18 cellular contexts compared by ENCODE assay signal in the genomic region with DNA sequence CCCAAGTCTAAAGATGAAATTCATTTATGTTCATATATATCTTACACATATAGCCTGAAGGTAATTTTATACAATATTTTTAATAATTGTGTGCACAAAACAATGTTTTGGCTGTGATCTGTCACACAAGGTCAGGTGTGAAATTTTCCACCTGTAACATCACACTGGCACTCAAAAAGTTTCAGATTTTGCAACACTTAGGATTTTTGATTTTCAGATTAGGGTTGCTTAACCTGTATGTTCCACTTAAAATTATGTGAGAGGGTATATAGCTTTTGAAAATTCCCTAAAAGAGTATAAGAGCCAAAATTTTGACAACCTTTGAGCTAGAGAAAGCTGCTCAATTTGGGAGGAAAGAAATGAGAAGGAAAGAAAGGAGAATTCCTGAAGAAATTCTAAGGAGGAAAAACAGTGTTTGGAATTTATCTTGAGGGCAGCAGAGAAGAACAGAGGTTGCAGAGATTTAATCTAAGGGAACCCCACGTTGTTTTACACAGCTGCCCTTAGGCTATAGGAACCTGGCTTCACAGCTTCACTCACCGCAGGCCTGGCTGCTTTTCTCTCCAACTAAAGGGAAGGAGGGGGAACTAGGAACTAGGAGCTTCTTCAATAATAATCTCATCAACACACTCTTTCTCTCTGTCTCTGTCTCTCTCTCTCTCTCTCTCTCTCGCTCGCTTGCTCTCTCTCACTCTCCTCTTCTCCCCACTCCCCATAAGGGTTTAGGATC. TPM values are rescaled to one million over a fixed set of nuclear protein-coding genes. Genes with fewer than 3 reads are reported as not detected.
DNase-seq lines count a peak whose midpoint lies in the region; TF ChIP-seq lines count a peak whose summit lies in the region.
"Had no signal": no experiment of that assay in that cellular context is flagged by ENCODE, and none has a peak within 500 bp of the region (broad histone marks: within the 10 kb centered on the region; RNA-seq: fewer than 3 reads in every experiment).

No MANE protein-coding gene starts in this region.

- H3K27ac Mint-ChIP-seq in activated CD4-positive, alpha-beta T cell treated with anti-CD3 and anti-CD28 coated beads, Interleukin-2, amount 10 ng/mL, durations not matched to agents 7 days and 5 days: peak overlapping the region; percentile 75
- no peak overlapping the region for H3K27ac Mint-ChIP-seq in HFFc6
- H3K27ac Mint-ChIP-seq: activated T-helper 2 cell treated with anti-CD3 and anti-CD28 coated beads, Interferon-gamma antibody, Interleukin-2, Interleukin-4, amounts not matched to agents 10 μg/mL and 5 μg/mL and 100 μg/mL, durations not matched to agents 14 hours and 24 hours and 36 hours had no signal

- H3K36me3 Mint-ChIP-seq in activated CD4-positive, alpha-beta T cell treated with anti-CD3 and anti-CD28 coated beads, Interleukin-2, amount 10 ng/mL, durations not matched to agents 7 days and 5 days (ENCODE audit: low read depth): peaks cover 42% of the 10 kb centered on the region
- H3K36me3 Mint-ChIP-seq in HFFc6 (ENCODE audit: low read depth): peaks cover 11% of the 10 kb centered on the region; the same call in 1 of the 2 replicates

- no peak for DNase-seq in activated CD4-positive, alpha-beta T cell treated with anti-CD3 and anti-CD28 coated beads, Interleukin-2, amount 10 ng/mL, durations not matched to agents 7 days and 5 days
- no peak for DNase-seq in activated CD4-positive, alpha-beta T cell treated with anti-CD3 and anti-CD28 coated beads, Interleukin-2, amount 50 U/mL, for 4 hours
- DNase-seq in NCI-H69 (lab: John Stamatoyannopoulos, UW) (peak; percentile 63), adipocyte (ENCODE audit: low read depth) (peak; percentile 47), KG1 (lab: John Stamatoyannopoulos, UW) (no peak), HFFc6 (no peak), hypothalamus (lab: John Stamatoyannopoulos, UW) (no peak)
- DNase-seq in stimulated activated CD8-positive, alpha-beta memory T cell treated with anti-CD3 and anti-CD28 coated beads, Interleukin-4, amount 100 ng/mL, for 48 hours: peak; percentile 15
- DNase-seq: foreskin melanocyte, lower lobe of right lung, MG63, NCI-H1930, NCI-H510A treated with DMSO at 0.1 percent for 48 hours, Peyer's patch, psoas muscle, stomach, SW 1271 had no signal

- H3K9ac ChIP-seq in adipocyte (ENCODE audit: low read length): no peak overlapping the region

- H3K4me3 Mint-ChIP-seq in activated CD4-positive, alpha-beta T cell treated with anti-CD3 and anti-CD28 coated beads, Interleukin-2, amount 10 ng/mL, durations not matched to agents 7 days and 5 days: no peak overlapping the region
- H3K4me3 Mint-ChIP-seq in HFFc6: no peak overlapping the region

- no peak overlapping the region for H3K4me3 ChIP-seq in adipocyte (ENCODE audit: low read length)
- H3K4me3 ChIP-seq: lower lobe of right lung, MG63, Peyer's patch, psoas muscle, stomach had no signal

- H3K27me3 Mint-ChIP-seq in activated CD4-positive, alpha-beta T cell treated with anti-CD3 and anti-CD28 coated beads, Interleukin-2, amount 10 ng/mL, durations not matched to agents 7 days and 5 days: no peaks in the 10 kb centered on the region
- H3K27me3 Mint-ChIP-seq in HFFc6 (ENCODE audit: insufficient read depth): peaks cover 3% of the 10 kb centered on the region; the same call in 1 of the 2 replicates

- no peaks in the 10 kb centered on the region for H3K9me3 ChIP-seq in adipocyte (ENCODE audit: control insufficient read depth, low read length)
- H3K9me3 ChIP-seq: lower lobe of right lung, MG63, Peyer's patch, psoas muscle, stomach had no signal

- no peaks in the 10 kb centered on the region for H3K27me3 ChIP-seq in adipocyte (replicated peaks; ENCODE audit: control insufficient read depth, insufficient read depth, low read length)
- H3K27me3 ChIP-seq: MG63, Peyer's patch, stomach had no signal

- H3K4me1 Mint-ChIP-seq in activated CD4-positive, alpha-beta T cell treated with anti-CD3 and anti-CD28 coated beads, Interleukin-2, amount 10 ng/mL, durations not matched to agents 7 days and 5 days: peaks cover 74% of the 10 kb centered on the region
- peaks cover 85% of the 10 kb centered on the region for H3K4me1 Mint-ChIP-seq in HFFc6 (ENCODE audit: low read depth)

- CTCF ChIA-PET in activated CD4-positive, alpha-beta T cell treated with anti-CD3 and anti-CD28 coated beads, Interleukin-2, amount 10 ng/mL, durations not matched to agents 7 days and 5 days (lab: Charles Lee): interaction anchor here (0.6 to 1.3 kb wide), 4 partner anchors 8 to 452 kb away, joined by 3 read pairs; no protein-coding TSS in a partner anchor

- H3K4me1 ChIP-seq in adipocyte (ENCODE audit: control insufficient read depth, insufficient read depth, low read length): peaks cover 19% of the 10 kb centered on the region

- TF ChIP-seq CTCF in HFFc6 (IDR thresholded peaks at IDR 0.05): no peak

- POLR2A ChIA-PET in activated CD4-positive, alpha-beta T cell treated with anti-CD3 and anti-CD28 coated beads, Interleukin-2, amount 10 ng/mL, durations not matched to agents 7 days and 5 days (lab: Charles Lee): no interaction called here

- H3K9me3 Mint-ChIP-seq in activated CD4-positive, alpha-beta T cell treated with anti-CD3 and anti-CD28 coated beads, Interleukin-2, amount 10 ng/mL, durations not matched to agents 7 days and 5 days: no peaks in the 10 kb centered on the region
- no peaks in the 10 kb centered on the region for H3K9me3 Mint-ChIP-seq in HFFc6
- H3K9me3 Mint-ChIP-seq: activated T-helper 2 cell treated with anti-CD3 and anti-CD28 coated beads, Interferon-gamma antibody, Interleukin-2, Interleukin-4, amounts not matched to agents 10 μg/mL and 5 μg/mL and 100 μg/mL, durations not matched to agents 14 hours and 24 hours and 36 hours had no signal

- no peaks in the 10 kb centered on the region for H3K36me3 ChIP-seq in adipocyte (ENCODE audit: control insufficient read depth, insufficient read depth, low read length, severe bottlenecking)
- H3K36me3 ChIP-seq: lower lobe of right lung, MG63, Peyer's patch, stomach had no signal

RNA-seq across cellular contexts. Expression of gene VOPP1, which starts 8.5 kb away (rescaled TPM):
- 10 to 100 TPM; 74.5 to 77.2 TPM for total RNA-seq in activated CD4-positive, alpha-beta T cell treated with anti-CD3 and anti-CD28 coated beads, Interleukin-2, amount 10 ng/mL, durations not matched to agents 7 days and 5 days
- 100 to 1,000 TPM; 103 to 135 (median 122) TPM for total RNA-seq in HFFc6 (2021; fragmentation: NEBNext Ultra II Directional; extraction: Animal tissue kit (Norgen Biotek cat#: 25700))

Comparison
In these comparisons a context has a peak if more than half of its experiments do, and no peak if none do; other contexts are left out.
1. DNase-seq: peak in NCI-H69 (single experiment), adipocyte (single experiment) and stimulated activated CD8-positive, alpha-beta memory T cell treated with anti-CD3 and anti-CD28 coated beads, Interleukin-4, amount 100 ng/mL, for 48 hours (single experiment); none in activated CD4-positive, alpha-beta T cell treated with anti-CD3 and anti-CD28 coated beads, Interleukin-2, amount 10 ng/mL, durations not matched to agents 7 days and 5 days (single experiment), activated CD4-positive, alpha-beta T cell treated with anti-CD3 and anti-CD28 coated beads, Interleukin-2, amount 50 U/mL, for 4 hours (0 of 2), KG1 (single experiment), HFFc6 (single experiment) and hypothalamus (0 of 51).